In genomic region chr4:110632506-110633357, GRCh38 we compare ENCODE assay signal across 10 cellular contexts. TPM values are rescaled to one million over a fixed set of nuclear protein-coding genes. Genes with fewer than 3 reads are reported as not detected.
A peak's percentile ranks its signal among the peaks of the same experiment; 100 is the strongest.
DNase-seq lines count a peak whose midpoint lies in the region; ATAC-seq and TF ChIP-seq lines count a peak whose summit lies in the region.
"Had no signal": no experiment of that assay in that cellular context is flagged by ENCODE, and none has a peak within 500 bp of the region (broad histone marks: within the 10 kb centered on the region; RNA-seq: fewer than 3 reads in every experiment).

No MANE protein-coding gene starts in this region.

- H3K27me3 Mint-ChIP-seq in naive B cell, result peaks cover 60 to 77% (median 76%) of the 10 kb centered on the region in 3 donors

- peak; percentile 1 for ATAC-seq in GM18909 (IDR thresholded peaks at IDR 0.05; ENCODE audit: poor library complexity, unreplicated experiment)
- no peak for ATAC-seq in naive B cell (ENCODE audit: low read depth in 2 of 2)
- ATAC-seq in HG02759 (IDR thresholded peaks at IDR 0.05; ENCODE audit: unreplicated experiment), result no peak
- ATAC-seq in HG03196 (IDR thresholded peaks at IDR 0.05; ENCODE audit: unreplicated experiment), result no peak

- no peak for TF ChIP-seq CTCF in 22Rv1 (IDR thresholded peaks at IDR 0.05)

- peak; percentile 67 for DNase-seq in ecto neural progenitor cell (ENCODE audit: low spot score)
- no peak for DNase-seq in naive B cell
- DNase-seq in AG20443 (ENCODE audit: low spot score), result no peak
- DNase-seq in NCI-H128 (lab: John Stamatoyannopoulos, UW; ENCODE audit: unreplicated experiment), result no peak
- DNase-seq: DMS79 treated with DMSO at 0.1 percent for 48 hours, NCI-H1436 had no signal

- H3K4me1 Mint-ChIP-seq in naive B cell, result peaks cover 7 to 28% (median 9%) of the 10 kb centered on the region in 3 donors

- H3K27ac ChIP-seq in 22Rv1, result peak overlapping the region; percentile 55

- peak overlapping the region in 3 of 6 donors; percentile 80 to 83 (median 82) for H3K27ac Mint-ChIP-seq in naive B cell

- H3K4me3 Mint-ChIP-seq in naive B cell, result peak overlapping the region in 5 of 8 donors; percentile 55 to 89 (median 71)

- peaks cover 6 to 44% (median 23%) of the 10 kb centered on the region in 7 donors for H3K9me3 Mint-ChIP-seq in naive B cell

- peaks cover 6 to 23% of the 10 kb centered on the region in 2 donors for H3K36me3 Mint-ChIP-seq in naive B cell

RNA-seq across cellular contexts. Expression of gene PITX2, which starts 9.9 kb away (rescaled TPM):
- polyA plus RNA-seq in naive B cell (ENCODE audit: low read depth in 6 of 6), result not detected
